22 cellular contexts compared by ENCODE assay signal in genomic region chr11:8702598-8702915, GRCh38. TPM values are rescaled to one million over a fixed set of nuclear protein-coding genes. Genes with fewer than 3 reads are reported as not detected.
DNase-seq lines count a peak whose midpoint lies in the region; ATAC-seq and TF ChIP-seq lines count a peak whose summit lies in the region.
"Had no signal": no experiment of that assay in that cellular context is flagged by ENCODE, and none has a peak within 500 bp of the region (broad histone marks: within the 10 kb centered on the region; RNA-seq: fewer than 3 reads in every experiment).

No MANE protein-coding gene starts in this region.

- TF ChIP-seq EP300 in esophagus muscularis mucosa (IDR thresholded peaks at IDR 0.05): no peak

- no peaks in the 10 kb centered on the region for H3K9me3 Mint-ChIP-seq in Caco-2 (ENCODE audit: unreplicated experiment)
- no peaks in the 10 kb centered on the region for H3K9me3 Mint-ChIP-seq in WTC11
- H3K9me3 Mint-ChIP-seq: HFFc6 had no signal

- H3K27ac Mint-ChIP-seq in Caco-2 (ENCODE audit: unreplicated experiment): peak overlapping the region; percentile 31
- H3K27ac Mint-ChIP-seq in WTC11: peak overlapping the region; percentile 92
- H3K27ac Mint-ChIP-seq: HFFc6 had no signal

- no peak for TF ChIP-seq POLR2A in esophagus muscularis mucosa (IDR thresholded peaks at IDR 0.05; ENCODE audit: low read depth)

- no peaks in the 10 kb centered on the region for H3K9me3 ChIP-seq in Caco-2
- H3K9me3 ChIP-seq in esophagus muscularis mucosa: no peaks in the 10 kb centered on the region
- H3K9me3 ChIP-seq: BE2C, HAP-1 had no signal

- BruUV-seq in Caco-2 (replicated peaks; lab: Mats Ljungman, UMichigan): no TSS peak

- peak overlapping the region; percentile 90 to 97 (median 93) for H3K27ac ChIP-seq in esophagus muscularis mucosa (replicated peaks in 1 of 4)

- H3K27me3 ChIP-seq in Caco-2 (replicated peaks; ENCODE audit: control insufficient read depth, insufficient read depth, low read length) (no peaks in the 10 kb centered on the region), esophagus muscularis mucosa (no peaks in the 10 kb centered on the region)
- H3K27me3 ChIP-seq: BE2C had no signal

- H3K27me3 Mint-ChIP-seq in Caco-2 (ENCODE audit: insufficient read depth, unreplicated experiment) (no peaks in the 10 kb centered on the region), WTC11 (ENCODE audit: low read depth) (no peaks in the 10 kb centered on the region)

- no peak for TF ChIP-seq CTCF in Caco-2 (IDR thresholded peaks at IDR 0.05; ENCODE audit: insufficient read depth in 1 of 2, low read depth in 1 of 2, low read length in 1 of 2, severe bottlenecking in 1 of 2, unreplicated experiment in 1 of 2)
- TF ChIP-seq CTCF in WTC11 (IDR thresholded peaks at IDR 0.05): no peak
- no peak for TF ChIP-seq CTCF in esophagus muscularis mucosa (IDR thresholded peaks at IDR 0.05)

- H3K36me3 Mint-ChIP-seq in Caco-2 (ENCODE audit: insufficient read depth, unreplicated experiment): peaks cover 27% of the 10 kb centered on the region
- peaks cover 11% of the 10 kb centered on the region for H3K36me3 Mint-ChIP-seq in WTC11
- H3K36me3 Mint-ChIP-seq: CD14-positive monocyte had no signal

- H3K4me1 Mint-ChIP-seq in Caco-2 (ENCODE audit: low read depth, unreplicated experiment) (peaks cover 17% of the 10 kb centered on the region), WTC11 (peaks cover 53% of the 10 kb centered on the region)

- no peak for DNase-seq in Caco-2
- DNase-seq in WTC11 (ENCODE audit: low spot score): no peak
- no peak for DNase-seq in esophagus muscularis mucosa (ENCODE audit: extremely low spot score)
- peak; percentile 62 for DNase-seq in posterior vena cava (ENCODE audit: low spot score)
- no peak for DNase-seq in islet precursor cell
- DNase-seq: 8988T, ACHN, BE2C, HFFc6, IMR-90, KG1, MM.1S, NCI-H1694, NCI-H2029 treated with DMSO at 0.1 percent for 48 hours, NCI-H526 treated with DMSO at 0.1 percent for 48 hours, RPMI8226, SHP77 treated with DMSO at 0.1 percent for 48 hours had no signal

- POLR2A ChIA-PET in Caco-2 (lab: Charles Lee): no interaction called here
- POLR2A ChIA-PET in WTC11 (lab: Charles Lee): interaction anchor here (1.2 kb wide), 1 partner anchor 14 kb away, joined by 3 read pairs; no protein-coding TSS in a partner anchor

- H3K4me3 ChIP-seq in Caco-2 (ENCODE audit: low read depth, low read length): no peak overlapping the region
- H3K4me3 ChIP-seq in esophagus muscularis mucosa: no peak overlapping the region
- H3K4me3 ChIP-seq: HAP-1 had no signal

- H3K36me3 ChIP-seq in Caco-2 (ENCODE audit: control insufficient read depth, insufficient read depth, low read length): no peaks in the 10 kb centered on the region; the same call in none of the 2 replicates
- peaks cover 30 to 86% (median 79%) of the 10 kb centered on the region in 4 donors for H3K36me3 ChIP-seq in esophagus muscularis mucosa
- H3K36me3 ChIP-seq: BE2C, HAP-1 had no signal

- intact Hi-C loops in Caco-2 (cut with micrococcal nuclease; ENCODE audit: unreplicated experiment): no loop called here
- intact Hi-C loops in esophagus muscularis mucosa (cut with DNase I): no loop called here
- intact Hi-C loops in posterior vena cava (cut with DNase I): loop anchor here in 1 of 2 donors (5.0 kb wide), 1 partner anchor 110 kb away; a partner anchor contains a TSS

- CTCF ChIA-PET in Caco-2 (lab: Charles Lee): no interaction called here
- CTCF ChIA-PET in WTC11 (lab: Charles Lee): interaction anchor here (1.8 kb wide), 1 partner anchor 14 kb away, joined by 5 read pairs; no protein-coding TSS in a partner anchor

- ATAC-seq in WTC11 (no peak), GM19467 (IDR thresholded peaks at IDR 0.05; ENCODE audit: unreplicated experiment) (no peak), HG02763 (IDR thresholded peaks at IDR 0.05; ENCODE audit: unreplicated experiment) (no peak), HG02973 (IDR thresholded peaks at IDR 0.05; ENCODE audit: unreplicated experiment) (no peak)

- WGBS in esophagus muscularis mucosa: 93% methylated on average over 14 of the region's 14 CpGs

- H3K4me1 ChIP-seq in Caco-2 (peaks cover 21% of the 10 kb centered on the region), esophagus muscularis mucosa (peaks cover 25 to 83% (median 65%) of the 10 kb centered on the region in 4 donors)
- H3K4me1 ChIP-seq: BE2C had no signal

- no peak overlapping the region for H3K4me3 Mint-ChIP-seq in Caco-2 (ENCODE audit: unreplicated experiment)
- no peak overlapping the region for H3K4me3 Mint-ChIP-seq in WTC11
- H3K4me3 Mint-ChIP-seq: CD14-positive monocyte, HFFc6 had no signal

TF ChIP-seq in WTC11, 78 proteins besides CTCF, POLR2A, EP300 and RAD21 (continues in another document):
- TF ChIP-seq AFF4 (CRISPR knock-in tag; IDR thresholded peaks at IDR 0.05; ENCODE audit: borderline replicate concordance) (no peak), MAX (CRISPR knock-in tag; IDR thresholded peaks at IDR 0.05) (no peak), FOXP1 (CRISPR knock-in tag; IDR thresholded peaks at IDR 0.05; ENCODE audit: borderline replicate concordance) (no peak), CREB1 (CRISPR knock-in tag; IDR thresholded peaks at IDR 0.05) (no peak), MXD4 (CRISPR knock-in tag; IDR thresholded peaks at IDR 0.05; ENCODE audit: borderline replicate concordance) (no peak), SMAD4 (CRISPR knock-in tag; IDR thresholded peaks at IDR 0.05) (no peak), NFATC4 (CRISPR knock-in tag; IDR thresholded peaks at IDR 0.05) (no peak), RELA (CRISPR knock-in tag; IDR thresholded peaks at IDR 0.05; ENCODE audit: borderline replicate concordance) (no peak)
- TF ChIP-seq, protein P1, sequence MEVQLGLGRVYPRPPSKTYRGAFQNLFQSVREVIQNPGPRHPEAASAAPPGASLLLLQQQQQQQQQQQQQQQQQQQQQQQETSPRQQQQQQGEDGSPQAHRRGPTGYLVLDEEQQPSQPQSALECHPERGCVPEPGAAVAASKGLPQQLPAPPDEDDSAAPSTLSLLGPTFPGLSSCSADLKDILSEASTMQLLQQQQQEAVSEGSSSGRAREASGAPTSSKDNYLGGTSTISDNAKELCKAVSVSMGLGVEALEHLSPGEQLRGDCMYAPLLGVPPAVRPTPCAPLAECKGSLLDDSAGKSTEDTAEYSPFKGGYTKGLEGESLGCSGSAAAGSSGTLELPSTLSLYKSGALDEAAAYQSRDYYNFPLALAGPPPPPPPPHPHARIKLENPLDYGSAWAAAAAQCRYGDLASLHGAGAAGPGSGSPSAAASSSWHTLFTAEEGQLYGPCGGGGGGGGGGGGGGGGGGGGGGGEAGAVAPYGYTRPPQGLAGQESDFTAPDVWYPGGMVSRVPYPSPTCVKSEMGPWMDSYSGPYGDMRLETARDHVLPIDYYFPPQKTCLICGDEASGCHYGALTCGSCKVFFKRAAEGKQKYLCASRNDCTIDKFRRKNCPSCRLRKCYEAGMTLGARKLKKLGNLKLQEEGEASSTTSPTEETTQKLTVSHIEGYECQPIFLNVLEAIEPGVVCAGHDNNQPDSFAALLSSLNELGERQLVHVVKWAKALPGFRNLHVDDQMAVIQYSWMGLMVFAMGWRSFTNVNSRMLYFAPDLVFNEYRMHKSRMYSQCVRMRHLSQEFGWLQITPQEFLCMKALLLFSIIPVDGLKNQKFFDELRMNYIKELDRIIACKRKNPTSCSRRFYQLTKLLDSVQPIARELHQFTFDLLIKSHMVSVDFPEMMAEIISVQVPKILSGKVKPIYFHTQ (CRISPR knock-in tag; IDR thresholded peaks at IDR 0.05): no peak
- TF ChIP-seq, protein P2, sequence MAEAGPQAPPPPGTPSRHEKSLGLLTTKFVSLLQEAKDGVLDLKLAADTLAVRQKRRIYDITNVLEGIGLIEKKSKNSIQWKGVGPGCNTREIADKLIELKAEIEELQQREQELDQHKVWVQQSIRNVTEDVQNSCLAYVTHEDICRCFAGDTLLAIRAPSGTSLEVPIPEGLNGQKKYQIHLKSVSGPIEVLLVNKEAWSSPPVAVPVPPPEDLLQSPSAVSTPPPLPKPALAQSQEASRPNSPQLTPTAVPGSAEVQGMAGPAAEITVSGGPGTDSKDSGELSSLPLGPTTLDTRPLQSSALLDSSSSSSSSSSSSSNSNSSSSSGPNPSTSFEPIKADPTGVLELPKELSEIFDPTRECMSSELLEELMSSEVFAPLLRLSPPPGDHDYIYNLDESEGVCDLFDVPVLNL (CRISPR knock-in tag; IDR thresholded peaks at IDR 0.05; ENCODE audit: borderline replicate concordance, low read depth): no peak

RNA-seq across cellular contexts. Expression of gene RPL27A, which starts 20.0 kb away (rescaled TPM):
- total RNA-seq in Caco-2 (2022) (1,008 and 1,047 TPM in 2 replicates), WTC11 (2021) (1,103 to 1,198 TPM (median 1,179 TPM) in 3 replicates), esophagus muscularis mucosa (1,000 to 10,000 TPM in 1 of 4 donors, 100 to 1,000 TPM in 3; 665 to 1,629 (median 791) TPM), posterior vena cava (100 to 1,000 TPM; 610 to 698 TPM)

RNA-seq across cellular contexts. Expression of gene TRIM66, which starts 20.1 kb away (rescaled TPM):
- total RNA-seq in Caco-2 (2022) (18.4 and 21.1 TPM in 2 replicates), WTC11 (2021) (5.6 to 8.0 TPM (median 7.8 TPM) in 3 replicates), esophagus muscularis mucosa (1 to 10 TPM; 2.2 to 5.4 (median 3.1) TPM), posterior vena cava (10 to 100 TPM in 1 of 2 donors, 1 to 10 TPM in 1; 5.9 to 13.4 TPM)
